ENCODE assay signal across 8 cellular contexts in genomic region chr17:34039759-34040535, GRCh38.
A peak's percentile ranks its signal among the peaks of the same experiment; 100 is the strongest.
DNase-seq lines count a peak whose midpoint lies in the region; ATAC-seq, FAIRE-seq and TF ChIP-seq lines count a peak whose summit lies in the region.
"Not testable (repeated sequence)": the region's sequence is repeated elsewhere in the genome, so short reads cannot be mapped to it uniquely, and the experiment has no call there.

No MANE protein-coding gene starts in this region.

- POLR2A ChIA-PET in activated CD4-positive, alpha-beta T cell treated with anti-CD3 and anti-CD28 coated beads for 36 hours (lab: Charles Lee), result not testable (repeated sequence)
- POLR2A ChIA-PET in H1 (lab: Charles Lee; ENCODE audit: partially characterized antibody), result interaction anchor here (0.6 to 1.5 kb wide), 2 partner anchors 9 to 200 kb away, joined by 3 read pairs; no protein-coding TSS in a partner anchor

- H3K36me3 ChIP-seq in H1 (ENCODE audit: control insufficient read depth in 2 of 4, insufficient read depth in 4 of 4, low read length in 3 of 4); ovary: not testable (repeated sequence)

- not testable (repeated sequence) for H4K20me1 ChIP-seq in H1 (replicated peaks in 1 of 2; ENCODE audit: control insufficient read depth in 1 of 2, insufficient read depth in 2 of 2, low read length in 2 of 2)

- not testable (repeated sequence) for H3K4me1 Mint-ChIP-seq in activated CD4-positive, alpha-beta T cell treated with anti-CD3 and anti-CD28 coated beads for 36 hours; activated naive CD4-positive, alpha-beta T cell treated with anti-CD3 and anti-CD28 coated beads for 36 hours (ENCODE audit: low read depth); stimulated activated naive B cell treated with anti-CD40 and anti-IgM and Interleukin-4, amounts not matched to agents 10 μg/mL and 1 μg/mL and 100 μg/mL, for 72 hours

- H2BK5ac ChIP-seq in H1 (ENCODE audit: low read depth, low read length), result not testable (repeated sequence)

- H2BK15ac ChIP-seq in H1 (ENCODE audit: low read length), result not testable (repeated sequence)

- H3K23ac ChIP-seq in H1 (ENCODE audit: insufficient read length), result not testable (repeated sequence)

- not testable (repeated sequence) for H2BK20ac ChIP-seq in H1 (ENCODE audit: low read length)

- DNase-seq in EH (ENCODE audit: low read depth) (peak; percentile 25), NB4 (ENCODE audit: low read depth) (peak; percentile 43), H1 (ENCODE audit: low read depth in 1 of 2, low spot score in 2 of 2) (peak in 1 of 2 experiments; percentile 59), right cardiac atrium (peak in 2 of 3 donors; percentile 51 to 58), ovary (peak; percentile 12 to 43 (median 35))
- peak; percentile 34 for DNase-seq in activated CD4-positive, alpha-beta T cell treated with anti-CD3 and anti-CD28 coated beads for 36 hours
- peak; percentile 40 for DNase-seq in activated naive CD4-positive, alpha-beta T cell treated with anti-CD3 and anti-CD28 coated beads for 36 hours
- DNase-seq in stimulated activated naive B cell treated with anti-CD40 and anti-IgM and Interleukin-4, amounts not matched to agents 10 μg/mL and 1 μg/mL and 100 μg/mL, for 72 hours, result not testable (repeated sequence)

- not testable (repeated sequence) for H2BK12ac ChIP-seq in H1 (ENCODE audit: low read depth, low read length)

- TF ChIP-seq CTCF in NB4 (IDR thresholded peaks at IDR 0.05; ENCODE audit: low read depth, low read length); H1 (IDR thresholded peaks at IDR 0.05; ENCODE audit: control extremely low read depth in 1 of 3, insufficient read depth in 1 of 3, low read depth in 1 of 3, low read length in 3 of 3); ovary (IDR thresholded peaks at IDR 0.05): not testable (repeated sequence)

- not testable (repeated sequence) for H2AFZ ChIP-seq in H1 (ENCODE audit: low read length)

- FAIRE-seq in H1 (lab: Jason Lieb, UNC), result not testable (repeated sequence)

- not testable (repeated sequence) for H3K27me3 ChIP-seq in H1 (replicated peaks in 1 of 4; ENCODE audit: control insufficient read depth in 3 of 4, extremely low read depth in 1 of 4, insufficient read depth in 3 of 4, low read length in 3 of 4); right cardiac atrium (ENCODE audit: control insufficient read depth, insufficient read depth); ovary

- H3K4me3 ChIP-seq in NB4 (ENCODE audit: low read depth, low read length); H1 (ENCODE audit: extremely low read depth in 1 of 4, insufficient read depth in 2 of 4, low read depth in 3 of 4, low read length in 4 of 4); right cardiac atrium (ENCODE audit: low read length); ovary: not testable (repeated sequence)

- CTCF ChIA-PET in activated CD4-positive, alpha-beta T cell treated with anti-CD3 and anti-CD28 coated beads for 36 hours (lab: Charles Lee), result interaction anchor here (0.6 kb wide), 1 partner anchor 403 kb away, joined by 3 read pairs; no protein-coding TSS in a partner anchor
- CTCF ChIA-PET in activated naive CD4-positive, alpha-beta T cell treated with anti-CD3 and anti-CD28 coated beads for 36 hours (lab: Charles Lee), result not testable (repeated sequence)
- CTCF ChIA-PET in H1 (lab: Charles Lee; ENCODE audit: partially characterized antibody), result interaction anchor here (0.7 to 1.5 kb wide), 5 partner anchors 11 to 107 kb away, joined by 3 to 5 read pairs (median 3); no protein-coding TSS in a partner anchor

- not testable (repeated sequence) for H3K9me3 ChIP-seq in H1 (ENCODE audit: insufficient read depth in 2 of 2, low read depth in 1 of 2, low read length in 1 of 2); right cardiac atrium (ENCODE audit: control insufficient read depth, low read length); ovary

- peak; percentile 85 for ATAC-seq in activated CD4-positive, alpha-beta T cell treated with anti-CD3 and anti-CD28 coated beads for 36 hours
- peak; percentile 70 to 75 for ATAC-seq in right cardiac atrium
- peak; percentile 59 to 74 for ATAC-seq in stimulated activated naive B cell treated with anti-CD40 and anti-IgM and Interleukin-4, amounts not matched to agents 10 μg/mL and 1 μg/mL and 100 μg/mL, for 72 hours (replicated peaks)

- not testable (repeated sequence) for H2BK120ac ChIP-seq in H1 (replicated peaks; ENCODE audit: low read depth, low read length)

- not testable (repeated sequence) for H3K36me3 Mint-ChIP-seq in activated CD4-positive, alpha-beta T cell treated with anti-CD3 and anti-CD28 coated beads for 36 hours (ENCODE audit: low read depth); activated naive CD4-positive, alpha-beta T cell treated with anti-CD3 and anti-CD28 coated beads for 36 hours (ENCODE audit: low read depth); stimulated activated naive B cell treated with anti-CD40 and anti-IgM and Interleukin-4, amounts not matched to agents 10 μg/mL and 1 μg/mL and 100 μg/mL, for 72 hours

- H4K91ac ChIP-seq in H1 (replicated peaks; ENCODE audit: insufficient read length, low read length), result not testable (repeated sequence)

- H3K27me3 Mint-ChIP-seq in activated CD4-positive, alpha-beta T cell treated with anti-CD3 and anti-CD28 coated beads for 36 hours, result peaks cover 13% of the 10 kb centered on the region
- peaks cover 19% of the 10 kb centered on the region for H3K27me3 Mint-ChIP-seq in activated naive CD4-positive, alpha-beta T cell treated with anti-CD3 and anti-CD28 coated beads for 36 hours (ENCODE audit: low read depth)
- H3K27me3 Mint-ChIP-seq in stimulated activated naive B cell treated with anti-CD40 and anti-IgM and Interleukin-4, amounts not matched to agents 10 μg/mL and 1 μg/mL and 100 μg/mL, for 72 hours, result not testable (repeated sequence)

- H4K8ac ChIP-seq in H1 (ENCODE audit: extremely low read depth, insufficient read depth, low read length), result 0 out of 2 replicates have a peak overlapping the region, but pooled peaks have one; percentile 51

- not testable (repeated sequence) for H3K4me2 ChIP-seq in H1 (ENCODE audit: insufficient read depth in 1 of 2, low read depth in 2 of 2, low read length in 2 of 2)

- H3K14ac ChIP-seq in H1 (ENCODE audit: insufficient read length), result not testable (repeated sequence)

- no CpG with 5 or more reads among the region's 69 CpGs for WGBS in H1 (ENCODE audit: extremely low coverage in 1 of 2, insufficient coverage in 1 of 2, insufficient read length in 1 of 2, insufficient replicate concordance in 2 of 2, low coverage in 1 of 2, low lambda C conversion rate in 2 of 2, missing lambda C conversion rate in 1 of 2), 2 experiments
- 46% methylated on average over 68 of the region's 69 CpGs for WGBS in right cardiac atrium
- 50 to 66% (median 55%) methylated on average over 44 to 63 of the region's 69 CpGs for WGBS in ovary, 3 donors

- not testable (repeated sequence) for H3K4ac ChIP-seq in H1 (replicated peaks; ENCODE audit: insufficient read length, low read depth, low read length)

- not testable (repeated sequence) for TF ChIP-seq EP300 in H1 (IDR thresholded peaks at IDR 0.05; ENCODE audit: borderline replicate concordance in 1 of 2, low read depth in 2 of 2, low read length in 2 of 2); ovary (IDR thresholded peaks at IDR 0.05)

- not testable (repeated sequence) for TF ChIP-seq POLR2A in NB4 (IDR thresholded peaks at IDR 0.05; ENCODE audit: extremely low read depth, insufficient read length); H1 (IDR thresholded peaks at IDR 0.05; ENCODE audit: control extremely low read depth in 1 of 2, low read depth in 2 of 2, low read length in 2 of 2); ovary (IDR thresholded peaks at IDR 0.05)

- H3K79me1 ChIP-seq in H1 (ENCODE audit: low read depth, low read length), result not testable (repeated sequence)

- H3K23me2 ChIP-seq in H1 (ENCODE audit: low read depth, low read length), result not testable (repeated sequence)

- not testable (repeated sequence) for TF ChIP-seq RAD21 in H1 (IDR thresholded peaks at IDR 0.05 in 1 of 2, conservative IDR thresholded peaks at IDR 0.05 in 1 of 2; ENCODE audit: low read depth in 2 of 2, low read length in 2 of 2)

- H3K4me1 ChIP-seq in H1 (replicated peaks in 1 of 4; ENCODE audit: control insufficient read depth in 3 of 4, insufficient read depth in 4 of 4, low read length in 3 of 4); right cardiac atrium (ENCODE audit: control insufficient read depth, insufficient read depth, low read length); ovary (ENCODE audit: insufficient read depth): not testable (repeated sequence)

- H3K79me2 ChIP-seq in H1 (ENCODE audit: control insufficient read depth in 1 of 2, insufficient read depth in 2 of 2, low read length in 2 of 2), result not testable (repeated sequence)

- not testable (repeated sequence) for H3K9ac ChIP-seq in H1 (replicated peaks in 1 of 4; ENCODE audit: extremely low read depth in 1 of 4, low read depth in 3 of 4, low read length in 3 of 4)

- H3K9me3 Mint-ChIP-seq in activated CD4-positive, alpha-beta T cell treated with anti-CD3 and anti-CD28 coated beads for 36 hours (ENCODE audit: low read depth); activated naive CD4-positive, alpha-beta T cell treated with anti-CD3 and anti-CD28 coated beads for 36 hours; stimulated activated naive B cell treated with anti-CD40 and anti-IgM and Interleukin-4, amounts not matched to agents 10 μg/mL and 1 μg/mL and 100 μg/mL, for 72 hours: not testable (repeated sequence)

- H3K56ac ChIP-seq in H1 (replicated peaks; ENCODE audit: insufficient read length, low read depth, low read length), result not testable (repeated sequence)

- not testable (repeated sequence) for H3K27ac ChIP-seq in H1 (ENCODE audit: low read depth, low read length); right cardiac atrium (ENCODE audit: low read length); ovary

- not testable (repeated sequence) for H3K18ac ChIP-seq in H1 (ENCODE audit: extremely low read depth, low read length)

- H2AK5ac ChIP-seq in H1 (ENCODE audit: low read depth, low read length), result not testable (repeated sequence)

- not testable (repeated sequence) for H3K4me3 Mint-ChIP-seq in activated CD4-positive, alpha-beta T cell treated with anti-CD3 and anti-CD28 coated beads for 36 hours; activated naive CD4-positive, alpha-beta T cell treated with anti-CD3 and anti-CD28 coated beads for 36 hours; stimulated activated naive B cell treated with anti-CD40 and anti-IgM and Interleukin-4, amounts not matched to agents 10 μg/mL and 1 μg/mL and 100 μg/mL, for 72 hours

- intact Hi-C loops in activated CD4-positive, alpha-beta T cell treated with anti-CD3 and anti-CD28 coated beads for 36 hours (cut with DNase I, micrococcal nuclease); activated naive CD4-positive, alpha-beta T cell treated with anti-CD3 and anti-CD28 coated beads for 36 hours (cut with micrococcal nuclease); right cardiac atrium (cut with DNase I); ovary (cut with DNase I): not testable (repeated sequence)

- not testable (repeated sequence) for H3K27ac Mint-ChIP-seq in activated CD4-positive, alpha-beta T cell treated with anti-CD3 and anti-CD28 coated beads for 36 hours; activated naive CD4-positive, alpha-beta T cell treated with anti-CD3 and anti-CD28 coated beads for 36 hours; stimulated activated naive B cell treated with anti-CD40 and anti-IgM and Interleukin-4, amounts not matched to agents 10 μg/mL and 1 μg/mL and 100 μg/mL, for 72 hours

- not testable (repeated sequence) for H4K5ac ChIP-seq in H1 (ENCODE audit: insufficient read length, low read depth, low read length)
